Comparison of ENCODE assay signal across 37 cellular contexts in genomic region chr20:18326990-18327389, GRCh38.
"Had no signal": no experiment of that assay in that cellular context is flagged by ENCODE, and none has a peak within 500 bp of the region (broad histone marks: within the 10 kb centered on the region; RNA-seq: fewer than 3 reads in every experiment).

No MANE protein-coding gene starts in this region.

- H3K4me3 ChIP-seq: ascending aorta, cardiac muscle cell had no signal

- ATAC-seq: activated CD8-positive, alpha-beta T cell treated with anti-CD3 and anti-CD28 coated beads for 36 hours; activated naive CD8-positive, alpha-beta T cell treated with anti-CD3 and anti-CD28 coated beads, Interleukin-2, amount 50 U/mL, for 24 hours; activated T-cell treated with anti-CD3 and anti-CD28 coated beads, Interleukin-2, amount 50 U/mL, for 4 hours had no signal

- FAIRE-seq: bronchial epithelial cell, TTC549 had no signal

- H3K36me3 Mint-ChIP-seq: activated naive CD4-positive, alpha-beta T cell treated with anti-CD3 and anti-CD28 coated beads, Interleukin-2, amount 10 ng/mL, durations not matched to agents 7 days and 5 days; activated naive CD8-positive, alpha-beta T cell treated with anti-CD3 and anti-CD28 coated beads, Interleukin-2, amount 10 ng/mL, durations not matched to agents 7 days and 5 days had no signal

- H3K27me3 ChIP-seq: ascending aorta, cardiac muscle cell had no signal

- H3K4me1 Mint-ChIP-seq: activated B cell treated with CpG ODN at 0.5 μM for 24 hours; activated CD4-positive, alpha-beta T cell treated with anti-CD3 and anti-CD28 coated beads, Interleukin-2, amount 10 ng/mL, durations not matched to agents 24 days and 14 days; activated naive CD4-positive, alpha-beta T cell treated with anti-CD3 and anti-CD28 coated beads, Interleukin-2, amount 10 ng/mL, durations not matched to agents 7 days and 5 days; activated naive CD4-positive, alpha-beta T cell treated with anti-CD3 and anti-CD28 coated beads, Interleukin-2, amount 50 U/mL, for 24 hours; activated naive CD8-positive, alpha-beta T cell treated with anti-CD3 and anti-CD28 coated beads, Interleukin-2, amount 10 ng/mL, durations not matched to agents 7 days and 5 days; activated naive CD8-positive, alpha-beta T cell treated with anti-CD3 and anti-CD28 coated beads, Interleukin-2, amount 50 U/mL, for 24 hours; brain; central memory CD8-positive, alpha-beta T cell had no signal

- H3K27ac ChIP-seq: ascending aorta, cardiac muscle cell, VCaP had no signal

- H3K27me3 Mint-ChIP-seq: activated CD4-positive, alpha-beta memory T cell treated with anti-CD3 and anti-CD28 coated beads for 36 hours; activated CD4-positive, alpha-beta T cell treated with anti-CD3 and anti-CD28 coated beads, Interleukin-2, amount 10 ng/mL, durations not matched to agents 24 days and 14 days; activated naive CD4-positive, alpha-beta T cell treated with anti-CD3 and anti-CD28 coated beads, Interleukin-2, amount 50 U/mL, for 24 hours; activated naive CD8-positive, alpha-beta T cell; activated naive CD8-positive, alpha-beta T cell treated with anti-CD3 and anti-CD28 coated beads, Interleukin-2, amount 50 U/mL, for 24 hours; central memory CD8-positive, alpha-beta T cell had no signal

- DNase-seq: activated B cell treated with CpG ODN at 0.5 μM for 24 hours; activated CD4-positive, alpha-beta memory T cell treated with anti-CD3 and anti-CD28 coated beads for 36 hours; activated CD4-positive, alpha-beta T cell treated with anti-CD3 and anti-CD28 coated beads for 4 hours; activated CD4-positive, alpha-beta T cell treated with anti-CD3 and anti-CD28 coated beads, Interleukin-2, amount 10 ng/mL, durations not matched to agents 24 days and 14 days; activated CD4-positive, alpha-beta T cell treated with anti-CD3 and anti-CD28 coated beads, Interleukin-2, amount 50 U/mL, for 1 hour; activated CD4-positive, alpha-beta T cell treated with anti-CD3 and anti-CD28 coated beads, Interleukin-2, amount 50 U/mL, for 4 hours; activated CD4-positive, CD25-positive, alpha-beta regulatory T cell treated with anti-CD3 and anti-CD28 coated beads, Interleukin-2, amount 50 U/mL, for 72 hours; activated CD8-positive, alpha-beta memory T cell treated with anti-CD3 and anti-CD28 coated beads, Interleukin-2, amount 50 U/mL, for 4 hours; activated CD8-positive, alpha-beta T cell treated with anti-CD3 and anti-CD28 coated beads for 36 hours; activated effector memory CD4-positive, alpha-beta T cell treated with Interleukin-2 at 50 U/mL for 16 hours; activated gamma-delta T cell; activated naive CD4-positive, alpha-beta T cell treated with anti-CD3 and anti-CD28 coated beads, Interleukin-2, amount 10 ng/mL, durations not matched to agents 7 days and 5 days; activated naive CD4-positive, alpha-beta T cell treated with Interleukin-2 at 50 U/mL for 16 hours; activated naive CD8-positive, alpha-beta T cell treated with anti-CD3 and anti-CD28 coated beads, Interleukin-2, amount 10 ng/mL, durations not matched to agents 7 days and 5 days; activated naive CD8-positive, alpha-beta T cell treated with anti-CD3 and anti-CD28 coated beads, Interleukin-2, amount 50 U/mL, for 24 hours; activated T-cell treated with anti-CD3 and anti-CD28 coated beads for 4 hours; activated T-cell treated with anti-CD3 and anti-CD28 coated beads, Interleukin-2, amount 50 U/mL, for 1 hour; activated T-cell treated with anti-CD3 and anti-CD28 coated beads, Interleukin-2, amount 50 U/mL, for 4 hours; amygdala; anterior cingulate cortex; caudate nucleus; cerebellar nuclear complex; T-helper 1 cell; T-helper 2 cell; T-helper 9 cell had no signal

- H3K27ac Mint-ChIP-seq: activated B cell treated with CpG ODN at 0.5 μM for 24 hours; activated CD4-positive, alpha-beta memory T cell treated with anti-CD3 and anti-CD28 coated beads for 36 hours; activated CD4-positive, alpha-beta T cell treated with anti-CD3 and anti-CD28 coated beads, Interleukin-2, amount 10 ng/mL, durations not matched to agents 24 days and 14 days; activated CD8-positive, alpha-beta T cell treated with anti-CD3 and anti-CD28 coated beads for 36 hours; activated naive CD4-positive, alpha-beta T cell treated with anti-CD3 and anti-CD28 coated beads, Interleukin-2, amount 10 ng/mL, durations not matched to agents 7 days and 5 days; activated naive CD4-positive, alpha-beta T cell treated with anti-CD3 and anti-CD28 coated beads, Interleukin-2, amount 50 U/mL, for 24 hours; activated naive CD8-positive, alpha-beta T cell; activated naive CD8-positive, alpha-beta T cell treated with anti-CD3 and anti-CD28 coated beads, Interleukin-2, amount 10 ng/mL, durations not matched to agents 7 days and 5 days; activated naive CD8-positive, alpha-beta T cell treated with anti-CD3 and anti-CD28 coated beads, Interleukin-2, amount 50 U/mL, for 24 hours; activated T-helper 2 cell treated with anti-CD3 and anti-CD28 coated beads, Interferon-gamma antibody, Interleukin-2, Interleukin-4, amounts not matched to agents 10 μg/mL and 5 μg/mL and 100 μg/mL, durations not matched to agents 14 hours and 24 hours and 36 hours; brain; T-helper 1 cell treated with Interleukin-12 subunit alpha and Interleukin-12 subunit beta and Interleukin-4 antibody, amounts not matched to agents 30 μg/mL and 1 μg/mL, for 36 hours; T-helper 2 cell treated with Interferon-gamma antibody and Interleukin-4, amounts not matched to agents 5 μg/mL and 100 μg/mL, for 36 hours had no signal

- H3K4me3 Mint-ChIP-seq: activated B cell treated with CpG ODN at 0.5 μM for 24 hours; activated CD4-positive, alpha-beta memory T cell treated with anti-CD3 and anti-CD28 coated beads for 36 hours; activated CD4-positive, alpha-beta T cell treated with anti-CD3 and anti-CD28 coated beads, Interleukin-2, amount 10 ng/mL, durations not matched to agents 24 days and 14 days; activated CD8-positive, alpha-beta T cell treated with anti-CD3 and anti-CD28 coated beads for 36 hours; activated naive CD4-positive, alpha-beta T cell treated with anti-CD3 and anti-CD28 coated beads, Interleukin-2, amount 10 ng/mL, durations not matched to agents 7 days and 5 days; activated naive CD4-positive, alpha-beta T cell treated with anti-CD3 and anti-CD28 coated beads, Interleukin-2, amount 50 U/mL, for 24 hours; activated naive CD8-positive, alpha-beta T cell; activated naive CD8-positive, alpha-beta T cell treated with anti-CD3 and anti-CD28 coated beads, Interleukin-2, amount 10 ng/mL, durations not matched to agents 7 days and 5 days; activated naive CD8-positive, alpha-beta T cell treated with anti-CD3 and anti-CD28 coated beads, Interleukin-2, amount 50 U/mL, for 24 hours; activated T-cell treated with anti-CD3 and anti-CD28 coated beads, Interleukin-2, amount 50 U/mL, for 4 hours; brain; central memory CD8-positive, alpha-beta T cell; T-helper 1 cell treated with Interleukin-12 subunit alpha and Interleukin-12 subunit beta and Interleukin-4 antibody, amounts not matched to agents 30 μg/mL and 1 μg/mL, for 36 hours; T-helper 2 cell treated with Interferon-gamma antibody and Interleukin-4, amounts not matched to agents 5 μg/mL and 100 μg/mL, for 36 hours had no signal

- H3K4me1 ChIP-seq: ascending aorta had no signal

- H3K36me3 ChIP-seq: ascending aorta, cardiac muscle cell had no signal
